ENCODE assay signal across 1 cellular context in the genomic region with DNA sequence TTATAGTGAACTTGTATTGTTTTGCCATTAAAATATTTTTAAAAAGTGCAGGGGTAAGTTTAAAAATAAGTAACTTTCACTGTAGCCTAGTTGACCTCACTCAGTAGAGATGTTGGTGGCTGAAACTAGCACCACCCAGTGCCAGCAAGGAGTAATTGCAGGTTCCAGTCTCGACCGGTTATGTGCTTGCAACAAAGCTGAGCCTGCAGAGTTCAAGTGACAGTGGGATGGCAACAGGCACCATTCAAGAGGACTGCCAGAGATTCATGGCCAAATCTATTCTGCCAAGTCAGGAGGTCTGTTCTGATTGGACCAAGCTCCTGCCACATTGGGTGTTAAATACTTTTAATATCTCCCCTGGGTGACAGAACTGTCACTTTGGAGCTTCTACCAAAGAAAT.
TF ChIP-seq lines count a peak whose summit lies in the region.

No MANE protein-coding gene starts in this region.

TF ChIP-seq in H1, 55 proteins besides CTCF, POLR2A, EP300 and RAD21 (continued from another document):
- TF ChIP-seq, protein P1, sequence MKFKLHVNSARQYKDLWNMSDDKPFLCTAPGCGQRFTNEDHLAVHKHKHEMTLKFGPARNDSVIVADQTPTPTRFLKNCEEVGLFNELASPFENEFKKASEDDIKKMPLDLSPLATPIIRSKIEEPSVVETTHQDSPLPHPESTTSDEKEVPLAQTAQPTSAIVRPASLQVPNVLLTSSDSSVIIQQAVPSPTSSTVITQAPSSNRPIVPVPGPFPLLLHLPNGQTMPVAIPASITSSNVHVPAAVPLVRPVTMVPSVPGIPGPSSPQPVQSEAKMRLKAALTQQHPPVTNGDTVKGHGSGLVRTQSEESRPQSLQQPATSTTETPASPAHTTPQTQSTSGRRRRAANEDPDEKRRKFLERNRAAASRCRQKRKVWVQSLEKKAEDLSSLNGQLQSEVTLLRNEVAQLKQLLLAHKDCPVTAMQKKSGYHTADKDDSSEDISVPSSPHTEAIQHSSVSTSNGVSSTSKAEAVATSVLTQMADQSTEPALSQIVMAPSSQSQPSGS (IDR thresholded peaks at IDR 0.05; ENCODE audit: low read length), result no peak
- TF ChIP-seq TEAD4 (IDR thresholded peaks at IDR 0.05; ENCODE audit: low read depth, low read length), result no peak
- TF ChIP-seq CTBP2 (IDR thresholded peaks at IDR 0.05; ENCODE audit: borderline replicate concordance, insufficient read depth, insufficient read length, low read length), result no peak
- no peak for TF ChIP-seq NRF1 (IDR thresholded peaks at IDR 0.05; ENCODE audit: low read depth, low read length)
- TF ChIP-seq KDM4A (IDR thresholded peaks at IDR 0.05; ENCODE audit: low read depth, low read length, severe bottlenecking), result no peak
- TF ChIP-seq TCF12 (IDR thresholded peaks at IDR 0.05; ENCODE audit: low read depth, low read length), result no peak
- TF ChIP-seq EGR1 (IDR thresholded peaks at IDR 0.05; ENCODE audit: borderline replicate concordance, low read depth, low read length), result no peak
- no peak for TF ChIP-seq RNF2 (IDR thresholded peaks at IDR 0.05; ENCODE audit: borderline replicate concordance, low read depth, low read length, missing control alignments, poor library complexity, severe bottlenecking)
- TF ChIP-seq RBBP5 (IDR thresholded peaks at IDR 0.05; ENCODE audit: borderline replicate concordance, low read depth, low read length), result no peak
- no peak for TF ChIP-seq TAF7 (optimal IDR thresholded peaks at IDR 0.05; ENCODE audit: borderline replicate concordance, low read depth, low read length)
- no peak for TF ChIP-seq EZH2 (IDR thresholded peaks at IDR 0.05; ENCODE audit: low read depth, low read length, severe bottlenecking)
- no peak for TF ChIP-seq SIX5 (IDR thresholded peaks at IDR 0.05; ENCODE audit: low read depth, low read length)
- TF ChIP-seq CREB1 (IDR thresholded peaks at IDR 0.05), result no peak
- TF ChIP-seq PHF8 (conservative IDR thresholded peaks at IDR 0.05; ENCODE audit: low read depth, low read length), result no peak
- TF ChIP-seq SIN3A (conservative IDR thresholded peaks at IDR 0.05 in 1 of 2, IDR thresholded peaks at IDR 0.05 in 1 of 2; ENCODE audit: low read depth in 1 of 2, low read length in 2 of 2), result no peak
- no peak for TF ChIP-seq JUN (IDR thresholded peaks at IDR 0.05; ENCODE audit: low read depth, low read length)
- TF ChIP-seq ZNF274 (IDR thresholded peaks at IDR 0.05; ENCODE audit: borderline replicate concordance, extremely low read depth, low read length), result no peak
